11 cellular contexts compared by ENCODE assay signal in genomic region chr20:57746832-57747404, GRCh38. TPM values are rescaled to one million over a fixed set of nuclear protein-coding genes. Genes with fewer than 3 reads are reported as not detected.
A peak's percentile ranks its signal among the peaks of the same experiment; 100 is the strongest.
DNase-seq lines count a peak whose midpoint lies in the region; ATAC-seq and TF ChIP-seq lines count a peak whose summit lies in the region.
"Had no signal": no experiment of that assay in that cellular context is flagged by ENCODE, and none has a peak within 500 bp of the region (broad histone marks: within the 10 kb centered on the region; RNA-seq: fewer than 3 reads in every experiment).

No MANE protein-coding gene starts in this region.

- H3K27ac ChIP-seq in esophagus muscularis mucosa (replicated peaks in 1 of 4) (peak overlapping the region in 3 of 4 donors; percentile 24 to 85 (median 53)), tibial artery (peak overlapping the region; percentile 21 to 87), Peyer's patch (no peak overlapping the region)

- DNase-seq in Daoy (ENCODE audit: low read depth) (peak; percentile 51), RPMI7951 (ENCODE audit: low read depth) (peak; percentile 87), esophagus muscularis mucosa (ENCODE audit: extremely low spot score) (no peak), tibial artery (no peak), Peyer's patch (no peak)
- DNase-seq in activated CD4-positive, alpha-beta T cell treated with anti-CD3 and anti-CD28 coated beads for 1 hour = no peak
- DNase-seq: MV-4-11, NCI-H1417 treated with DMSO at 0.1 percent for 48 hours, NCI-H2029 treated with DMSO at 0.1 percent for 48 hours, NCI-H510A had no signal

- no peak for TF ChIP-seq EP300 in esophagus muscularis mucosa (IDR thresholded peaks at IDR 0.05)

- no peak for ATAC-seq in GM19397 (IDR thresholded peaks at IDR 0.05; ENCODE audit: unreplicated experiment)

- TF ChIP-seq POLR2A in esophagus muscularis mucosa (IDR thresholded peaks at IDR 0.05; ENCODE audit: low read depth) (no peak), Peyer's patch (IDR thresholded peaks at IDR 0.05) (no peak)

- 51% methylated on average over 7 of the region's 7 CpGs for WGBS in esophagus muscularis mucosa

- intact Hi-C loops in esophagus muscularis mucosa (cut with DNase I) = loop anchor here (5.0 to 10.0 kb wide), 2 partner anchors 35 to 62 kb away; partner anchors contain the start of gene PMEPA1
- intact Hi-C loops in tibial artery (cut with DNase I; ENCODE audit: low total_unique reads) = loop anchor here (5.0 kb wide), 1 partner anchor 35 kb away; the partner anchor contains the start of gene PMEPA1

- H3K9me3 ChIP-seq in esophagus muscularis mucosa (no peaks in the 10 kb centered on the region), tibial artery (no peaks in the 10 kb centered on the region), Peyer's patch (no peaks in the 10 kb centered on the region)

- H3K36me3 ChIP-seq in esophagus muscularis mucosa = no peaks in the 10 kb centered on the region
- no peaks in the 10 kb centered on the region for H3K36me3 ChIP-seq in tibial artery
- H3K36me3 ChIP-seq in Peyer's patch = no peaks in the 10 kb centered on the region

- no peak overlapping the region for H3K4me3 ChIP-seq in esophagus muscularis mucosa
- no peak overlapping the region for H3K4me3 ChIP-seq in tibial artery
- no peak overlapping the region for H3K4me3 ChIP-seq in Peyer's patch

- H3K4me1 ChIP-seq in esophagus muscularis mucosa (peaks cover 24 to 37% (median 36%) of the 10 kb centered on the region in 4 donors), tibial artery (peaks cover 8 to 29% (median 26%) of the 10 kb centered on the region in 4 donors), Peyer's patch (peaks cover 0 to 22% (median 0%) of the 10 kb centered on the region in 4 donors)

- H3K27me3 ChIP-seq in esophagus muscularis mucosa (no peaks in the 10 kb centered on the region), tibial artery (no peaks in the 10 kb centered on the region), Peyer's patch (no peaks in the 10 kb centered on the region)

- no peak for TF ChIP-seq CTCF in esophagus muscularis mucosa (IDR thresholded peaks at IDR 0.05)
- TF ChIP-seq CTCF in tibial artery (IDR thresholded peaks at IDR 0.05) = no peak
- no peak for TF ChIP-seq CTCF in Peyer's patch (IDR thresholded peaks at IDR 0.05)

RNA-seq across cellular contexts. Expression of gene PMEPA1, which starts 37.1 kb away (rescaled TPM):
- 11.0 and 12.2 TPM in 2 replicates for total RNA-seq in Daoy (2014; rRNA removed; shearing (Covaris generic))
- total RNA-seq in RPMI7951 (2014; rRNA removed; shearing (Covaris generic)) = 27.3 and 28.8 TPM in 2 replicates
- total RNA-seq in esophagus muscularis mucosa (10 to 100 TPM; 10.4 to 37.8 (median 17.4) TPM), Peyer's patch (1 to 10 TPM; 3.3 to 5.5 (median 4.6) TPM)

Comparison
In these comparisons a context has a peak if more than half of its experiments do, and no peak if none do; other contexts are left out.
1. DNase-seq: peak in Daoy (single experiment) and RPMI7951 (single experiment); none in esophagus muscularis mucosa (single experiment), tibial artery (0 of 2), activated CD4-positive, alpha-beta T cell treated with anti-CD3 and anti-CD28 coated beads for 1 hour (single experiment) and Peyer's patch (0 of 3).
2. H3K27ac ChIP-seq: peak in esophagus muscularis mucosa (3 of 4) and tibial artery (2 of 2); none in Peyer's patch (0 of 4).